In genomic region chr5:146848133-146848532, GRCh38 we compare ENCODE assay signal across 32 cellular contexts. TPM values are rescaled to one million over a fixed set of nuclear protein-coding genes. Genes with fewer than 3 reads are reported as not detected.
"Had no signal": no experiment of that assay in that cellular context is flagged by ENCODE, and none has a peak within 500 bp of the region (broad histone marks: within the 10 kb centered on the region; RNA-seq: fewer than 3 reads in every experiment).

No MANE protein-coding gene starts in this region.

- H3K4me1 ChIP-seq: adrenal gland, breast epithelium, colonic mucosa, esophagus squamous epithelium, gastroesophageal sphincter had no signal

- FAIRE-seq: endometrium, endothelial cell of umbilical vein had no signal

- H3K9me3 ChIP-seq: adrenal gland, breast epithelium, colonic mucosa, esophagus squamous epithelium, gastroesophageal sphincter had no signal

- H3K36me3 ChIP-seq: adrenal gland, breast epithelium, cardiac muscle cell, colonic mucosa, esophagus squamous epithelium, gastroesophageal sphincter had no signal

- ATAC-seq: activated CD4-positive, alpha-beta T cell treated with anti-CD3 and anti-CD28 coated beads for 36 hours; activated CD8-positive, alpha-beta memory T cell treated with anti-CD3 and anti-CD28 coated beads, Interleukin-2, amount 10 ng/mL, durations not matched to agents 7 days and 5 days; activated CD8-positive, alpha-beta T cell treated with anti-CD3 and anti-CD28 coated beads, Interleukin-2, amount 10 ng/mL, durations not matched to agents 7 days and 5 days; activated naive CD8-positive, alpha-beta T cell treated with anti-CD3 and anti-CD28 coated beads, Interleukin-2, amount 50 U/mL, for 24 hours; gastroesophageal sphincter had no signal

- H3K27ac ChIP-seq: adrenal gland, breast epithelium, cardiac muscle cell, colonic mucosa, epithelial cell of prostate, esophagus squamous epithelium, gastroesophageal sphincter had no signal

- DNase-seq: activated CD4-positive, alpha-beta memory T cell treated with anti-CD3 and anti-CD28 coated beads for 36 hours; activated CD4-positive, alpha-beta T cell treated with anti-CD3 and anti-CD28 coated beads for 36 hours; activated CD4-positive, alpha-beta T cell treated with anti-CD3 and anti-CD28 coated beads, Interleukin-2, amount 10 ng/mL, durations not matched to agents 24 days and 14 days; activated CD4-positive, CD25-positive, alpha-beta regulatory T cell; activated CD4-positive, CD25-positive, alpha-beta regulatory T cell treated with anti-CD3 and anti-CD28 coated beads, Interleukin-2, amount 50 U/mL, for 72 hours; activated CD8-positive, alpha-beta memory T cell treated with anti-CD3 and anti-CD28 coated beads, Interleukin-2, amount 10 ng/mL, durations not matched to agents 7 days and 5 days; activated CD8-positive, alpha-beta memory T cell treated with anti-CD3 and anti-CD28 coated beads, Interleukin-2, amount 50 U/mL, for 4 hours; activated CD8-positive, alpha-beta T cell treated with anti-CD3 and anti-CD28 coated beads, Interleukin-2, amount 10 ng/mL, durations not matched to agents 7 days and 5 days; activated effector memory CD4-positive, alpha-beta T cell treated with anti-CD3 and anti-CD28 coated beads, Interleukin-2, amount 50 U/mL, for 16 hours; activated naive CD4-positive, alpha-beta T cell treated with anti-CD3 and anti-CD28 coated beads for 36 hours; activated naive CD8-positive, alpha-beta T cell treated with anti-CD3 and anti-CD28 coated beads for 36 hours; activated naive CD8-positive, alpha-beta T cell treated with anti-CD3 and anti-CD28 coated beads, Interleukin-2, amount 50 U/mL, for 24 hours; activated T-cell treated with anti-CD3 and anti-CD28 coated beads, Interleukin-2, amount 50 U/mL, for 1 hour; activated T-cell treated with anti-CD3 and anti-CD28 coated beads, Interleukin-2, amount 50 U/mL, for 48 hours; adrenal gland; amygdala; aorta; central memory CD4-positive, alpha-beta T cell; cerebellar nuclear complex; colonic mucosa; effector CD8-positive, alpha-beta T cell; esophagus squamous epithelium; foreskin melanocyte; T-helper 2 cell had no signal

- H3K27me3 ChIP-seq: adrenal gland, breast epithelium, cardiac muscle cell, colonic mucosa, esophagus squamous epithelium, gastroesophageal sphincter had no signal

- H3K4me3 ChIP-seq: adrenal gland, breast epithelium, cardiac muscle cell, colonic mucosa, esophagus squamous epithelium, gastroesophageal sphincter had no signal

RNA-seq across cellular contexts. Expression of gene PPP2R2B, which starts 30.4 kb away (rescaled TPM):
- total RNA-seq: activated CD4-positive, alpha-beta T cell treated with anti-CD3 and anti-CD28 coated beads, Interleukin-2, amount 10 ng/mL, durations not matched to agents 24 days and 14 days; activated naive CD4-positive, alpha-beta T cell treated with anti-CD3 and anti-CD28 coated beads for 36 hours; activated T-helper 1 cell treated with anti-CD3 and anti-CD28 coated beads, Interleukin-12 subunit alpha, Interleukin-12 subunit beta, Interleukin-2, Interleukin-4 antibody, amounts not matched to agents 30 ng/mL and 10 ng/mL and 1 ng/mL, durations not matched to agents 14 hours and 24 hours and 36 hours; dermis microvascular lymphatic vessel endothelial cell; endothelial cell of umbilical vein had no signal
- polyA plus RNA-seq: endothelial cell of umbilical vein had no signal
